In genomic region chr12:110689002-110689600, GRCh38 we compare ENCODE assay signal across 8 cellular contexts. TPM values are rescaled to one million over a fixed set of nuclear protein-coding genes. Genes with fewer than 3 reads are reported as not detected.
A peak's percentile ranks its signal among the peaks of the same experiment; 100 is the strongest.
DNase-seq lines count a peak whose midpoint lies in the region; ATAC-seq, FAIRE-seq and TF ChIP-seq lines count a peak whose summit lies in the region.

HVCN1 (minus strand) TSS chr12:110689115; CDS start chr12:110683245, 5,870 bp downstream.

- H3K4me3 ChIP-seq in bronchial epithelial cell (ENCODE audit: low read depth, low read length), result peak within 1 kb of the TSS; percentile 37

- peak within 1 kb of the TSS; percentile 95 for H3K4me3 Mint-ChIP-seq in T-helper 1 cell treated with Interleukin-12 subunit alpha and Interleukin-12 subunit beta and Interleukin-4 antibody, amounts not matched to agents 30 μg/mL and 1 μg/mL, for 36 hours

- no peaks in the 10 kb centered on the region for H3K36me3 ChIP-seq in bronchial epithelial cell (ENCODE audit: control insufficient read depth, insufficient read depth, low read length)

- H3K36me3 Mint-ChIP-seq in T-helper 1 cell treated with Interleukin-12 subunit alpha and Interleukin-12 subunit beta and Interleukin-4 antibody, amounts not matched to agents 30 μg/mL and 1 μg/mL, for 36 hours (ENCODE audit: low read depth), result peaks cover 10% of the 10 kb centered on the region

- peaks cover 11% of the 10 kb centered on the region for H3K27me3 Mint-ChIP-seq in T-helper 1 cell treated with Interleukin-12 subunit alpha and Interleukin-12 subunit beta and Interleukin-4 antibody, amounts not matched to agents 30 μg/mL and 1 μg/mL, for 36 hours (ENCODE audit: low read depth)

- H3K4me1 Mint-ChIP-seq in T-helper 1 cell treated with Interleukin-12 subunit alpha and Interleukin-12 subunit beta and Interleukin-4 antibody, amounts not matched to agents 30 μg/mL and 1 μg/mL, for 36 hours (ENCODE audit: low read depth), result peaks cover 28% of the 10 kb centered on the region

- FAIRE-seq in bronchial epithelial cell (lab: Jason Lieb, UNC), result no peak

- TF ChIP-seq CTCF in GM10266 (IDR thresholded peaks at IDR 0.05; ENCODE audit: control insufficient read depth, insufficient read depth, low read depth, missing control alignments), result no peak
- TF ChIP-seq CTCF in bronchial epithelial cell (IDR thresholded peaks at IDR 0.05; ENCODE audit: insufficient read depth, low read length, severe bottlenecking), result no peak

- H3K27ac Mint-ChIP-seq in T-helper 1 cell treated with Interleukin-12 subunit alpha and Interleukin-12 subunit beta and Interleukin-4 antibody, amounts not matched to agents 30 μg/mL and 1 μg/mL, for 36 hours, result peak within 1 kb of the TSS; percentile 93

- no peaks in the 10 kb centered on the region for H3K9me3 Mint-ChIP-seq in T-helper 1 cell treated with Interleukin-12 subunit alpha and Interleukin-12 subunit beta and Interleukin-4 antibody, amounts not matched to agents 30 μg/mL and 1 μg/mL, for 36 hours

- peak; percentile 81 for DNase-seq in GM10266 (ENCODE audit: extremely low spot score)
- DNase-seq in bronchial epithelial cell (ENCODE audit: low read depth), result no peak
- peak; percentile 75 for DNase-seq in left kidney (ENCODE audit: low read depth, low spot score)
- peak in 2 of 3 experiments; percentile 3 to 47 for DNase-seq in stimulated activated CD4-positive, alpha-beta T cell treated with anti-CD3 and anti-CD28 coated beads, TNF-alpha, amount 100 ng/mL, for 24 hours (ENCODE audit: low read depth in 3 of 3)
- DNase-seq in COR-L47 (lab: John Stamatoyannopoulos, UW), result no peak
- no peak for DNase-seq in LoVo (ENCODE audit: low spot score)

- peaks cover 2% of the 10 kb centered on the region for H3K27me3 ChIP-seq in bronchial epithelial cell (ENCODE audit: control insufficient read depth, insufficient read depth, low read length)

- ATAC-seq in HG02870 (IDR thresholded peaks at IDR 0.05; ENCODE audit: unreplicated experiment), result peak; percentile 23

RNA-seq across cellular contexts. Expression of gene HVCN1, which starts in this region (rescaled TPM):
- total RNA-seq in bronchial epithelial cell, result 0.53 and 0.77 TPM in 2 replicates

Comparison
In these comparisons a context has a peak if more than half of its experiments do, and no peak if none do; other contexts are left out.
1. DNase-seq: peak in GM10266 (single experiment), left kidney (single experiment) and stimulated activated CD4-positive, alpha-beta T cell treated with anti-CD3 and anti-CD28 coated beads, TNF-alpha, amount 100 ng/mL, for 24 hours (2 of 3); none in bronchial epithelial cell (single experiment), COR-L47 (single experiment) and LoVo (single experiment).